1 cellular context compared by ENCODE assay signal in genomic region chr2:218216674-218217365, GRCh38.
TF ChIP-seq lines count a peak whose summit lies in the region.

Gene ARPC2, plus strand, starts transcription at chr2:218217189. Its CDS starts 282 bp downstream, at chr2:218217471.

TF ChIP-seq in HCT116, 20 proteins besides CTCF, POLR2A, EP300 and RAD21 (continued from another document):
- TF ChIP-seq, protein P1, sequence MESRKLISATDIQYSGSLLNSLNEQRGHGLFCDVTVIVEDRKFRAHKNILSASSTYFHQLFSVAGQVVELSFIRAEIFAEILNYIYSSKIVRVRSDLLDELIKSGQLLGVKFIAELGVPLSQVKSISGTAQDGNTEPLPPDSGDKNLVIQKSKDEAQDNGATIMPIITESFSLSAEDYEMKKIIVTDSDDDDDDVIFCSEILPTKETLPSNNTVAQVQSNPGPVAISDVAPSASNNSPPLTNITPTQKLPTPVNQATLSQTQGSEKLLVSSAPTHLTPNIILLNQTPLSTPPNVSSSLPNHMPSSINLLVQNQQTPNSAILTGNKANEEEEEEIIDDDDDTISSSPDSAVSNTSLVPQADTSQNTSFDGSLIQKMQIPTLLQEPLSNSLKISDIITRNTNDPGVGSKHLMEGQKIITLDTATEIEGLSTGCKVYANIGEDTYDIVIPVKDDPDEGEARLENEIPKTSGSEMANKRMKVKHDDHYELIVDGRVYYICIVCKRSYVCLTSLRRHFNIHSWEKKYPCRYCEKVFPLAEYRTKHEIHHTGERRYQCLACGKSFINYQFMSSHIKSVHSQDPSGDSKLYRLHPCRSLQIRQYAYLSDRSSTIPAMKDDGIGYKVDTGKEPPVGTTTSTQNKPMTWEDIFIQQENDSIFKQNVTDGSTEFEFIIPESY (IDR thresholded peaks at IDR 0.05; ENCODE audit: extremely low read depth, insufficient replicate concordance, low read length), result peak; percentile 38
- TF ChIP-seq SP1 (IDR thresholded peaks at IDR 0.05; ENCODE audit: low read depth) (no peak), EGR1 (IDR thresholded peaks at IDR 0.05; ENCODE audit: low read depth) (peak; percentile 60), CBX3 (IDR thresholded peaks at IDR 0.05; ENCODE audit: low read depth) (0 out of 2 replicates have a peak, but pooled peaks have one; percentile 25), SRF (IDR thresholded peaks at IDR 0.05; ENCODE audit: low read depth) (no peak), FOSL1 (IDR thresholded peaks at IDR 0.05; ENCODE audit: low read depth) (no peak), MAX (IDR thresholded peaks at IDR 0.05) (peak; percentile 55; the same call in 1 of the 2 replicates)
